ENCODE assay signal across 12 cellular contexts in the genomic region with DNA sequence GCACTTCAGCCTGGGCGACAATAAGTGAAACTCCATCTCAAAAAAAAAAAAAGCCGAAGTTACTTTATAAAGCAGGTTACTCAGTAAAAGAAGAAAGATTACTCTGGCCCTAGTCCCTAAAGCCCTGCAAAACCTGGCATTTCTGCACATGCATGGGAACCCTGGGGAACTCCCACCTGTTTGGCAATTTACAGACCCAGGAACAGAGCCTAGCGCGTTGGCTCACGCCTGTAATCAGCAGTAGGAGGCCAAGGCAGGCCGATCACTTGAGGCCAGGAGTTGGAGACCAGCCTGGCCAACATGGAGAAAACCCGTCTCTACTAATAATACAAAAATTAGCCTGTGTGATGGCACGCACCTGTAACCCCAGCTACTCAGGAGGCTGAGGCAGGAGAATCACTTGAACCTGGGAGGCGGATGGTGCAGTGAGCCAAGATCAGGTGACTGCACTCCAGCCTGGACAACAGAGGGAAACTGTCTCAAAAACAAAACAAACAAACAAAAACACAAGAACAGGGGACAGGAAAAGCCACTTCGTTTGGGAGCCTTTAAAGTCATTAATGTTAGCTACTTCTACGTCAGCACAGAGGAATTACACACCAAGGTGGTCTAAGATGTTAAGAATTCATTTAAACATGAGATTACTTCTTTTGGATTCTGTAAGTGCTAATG. TPM values are rescaled to one million over a fixed set of nuclear protein-coding genes. Genes with fewer than 3 reads are reported as not detected.
DNase-seq lines count a peak whose midpoint lies in the region; ATAC-seq, FAIRE-seq and TF ChIP-seq lines count a peak whose summit lies in the region.
"Had no signal": no experiment of that assay in that cellular context is flagged by ENCODE, and none has a peak within 500 bp of the region (broad histone marks: within the 10 kb centered on the region; RNA-seq: fewer than 3 reads in every experiment).

No MANE protein-coding gene starts in this region.

- no peak overlapping the region for H3K4me3 Mint-ChIP-seq in activated T-helper 1 cell treated with anti-CD3 and anti-CD28 coated beads, Interleukin-12 subunit alpha, Interleukin-12 subunit beta, Interleukin-2, Interleukin-4 antibody, amounts not matched to agents 30 ng/mL and 10 ng/mL and 1 ng/mL, durations not matched to agents 14 hours and 24 hours and 36 hours
- no peak overlapping the region for H3K4me3 Mint-ChIP-seq in activated T-cell treated with anti-CD3 and anti-CD28 coated beads, Interleukin-2, amount 50 U/mL, for 24 hours

- CTCF ChIA-PET in Panc1 (lab: Charles Lee) = interaction anchor here (1.0 to 1.9 kb wide), 3 partner anchors 131 to 165 kb away, joined by 3 to 5 read pairs (median 4); no protein-coding TSS in a partner anchor

- H3K9me3 Mint-ChIP-seq in activated T-helper 1 cell treated with anti-CD3 and anti-CD28 coated beads, Interleukin-12 subunit alpha, Interleukin-12 subunit beta, Interleukin-2, Interleukin-4 antibody, amounts not matched to agents 30 ng/mL and 10 ng/mL and 1 ng/mL, durations not matched to agents 14 hours and 24 hours and 36 hours = no peaks in the 10 kb centered on the region
- H3K9me3 Mint-ChIP-seq in activated T-cell treated with anti-CD3 and anti-CD28 coated beads, Interleukin-2, amount 50 U/mL, for 24 hours = no peaks in the 10 kb centered on the region

- H3K9me3 ChIP-seq in Panc1 (ENCODE audit: control insufficient read depth, insufficient read depth, low read depth, low read length) (no peaks in the 10 kb centered on the region), testis (no peaks in the 10 kb centered on the region), kidney (ENCODE audit: control insufficient read depth in 1 of 2, low read length in 2 of 2) (no peaks in the 10 kb centered on the region)
- H3K9me3 ChIP-seq: upper lobe of left lung had no signal

- H3K4me3 ChIP-seq in Panc1 (ENCODE audit: low read depth in 2 of 2, low read length in 2 of 2) (no peak overlapping the region), testis (no peak overlapping the region), kidney (ENCODE audit: low read length in 2 of 2) (no peak overlapping the region)

- DNase-seq in Panc1 (ENCODE audit: low read depth, low spot score) (no peak), mucosa of gallbladder (ENCODE audit: low spot score) (peak; percentile 12), testis (peak; percentile 15), kidney (no peak)
- no peak for DNase-seq in activated T-helper 1 cell treated with anti-CD3 and anti-CD28 coated beads, Interleukin-12 subunit alpha, Interleukin-12 subunit beta, Interleukin-2, Interleukin-4 antibody, amounts not matched to agents 30 ng/mL and 10 ng/mL and 1 ng/mL, durations not matched to agents 14 hours and 24 hours and 36 hours (ENCODE audit: low spot score)
- DNase-seq in activated T-cell treated with anti-CD3 and anti-CD28 coated beads, Interleukin-2, amount 50 U/mL, for 24 hours = no peak
- DNase-seq: COR-L47; effector memory CD4-positive, alpha-beta T cell had no signal

- peaks cover 1% of the 10 kb centered on the region for H3K27me3 Mint-ChIP-seq in activated T-helper 1 cell treated with anti-CD3 and anti-CD28 coated beads, Interleukin-12 subunit alpha, Interleukin-12 subunit beta, Interleukin-2, Interleukin-4 antibody, amounts not matched to agents 30 ng/mL and 10 ng/mL and 1 ng/mL, durations not matched to agents 14 hours and 24 hours and 36 hours (ENCODE audit: insufficient read depth)
- no peaks in the 10 kb centered on the region for H3K27me3 Mint-ChIP-seq in activated T-cell treated with anti-CD3 and anti-CD28 coated beads, Interleukin-2, amount 50 U/mL, for 24 hours

- in situ Hi-C loops in Panc1 (cut with HindIII; ENCODE audit: low pct_unique_long_range_greater_than_20kb, low sequenced_read_pairs) = no loop called here

- H3K36me3 ChIP-seq in Panc1 (ENCODE audit: control insufficient read depth, insufficient read depth, low read length) = no peaks in the 10 kb centered on the region
- H3K36me3 ChIP-seq in testis (ENCODE audit: low read depth, missing control alignments) = no peaks in the 10 kb centered on the region
- H3K36me3 ChIP-seq in kidney (ENCODE audit: control insufficient read depth in 1 of 2, insufficient read depth in 2 of 2, low read length in 2 of 2) = no peaks in the 10 kb centered on the region
- H3K36me3 ChIP-seq: upper lobe of left lung had no signal

- TF ChIP-seq POLR2A in testis (IDR thresholded peaks at IDR 0.05) = no peak

- no peak overlapping the region for H3K27ac Mint-ChIP-seq in activated T-helper 1 cell treated with anti-CD3 and anti-CD28 coated beads, Interleukin-12 subunit alpha, Interleukin-12 subunit beta, Interleukin-2, Interleukin-4 antibody, amounts not matched to agents 30 ng/mL and 10 ng/mL and 1 ng/mL, durations not matched to agents 14 hours and 24 hours and 36 hours
- no peak overlapping the region for H3K27ac Mint-ChIP-seq in activated T-cell treated with anti-CD3 and anti-CD28 coated beads, Interleukin-2, amount 50 U/mL, for 24 hours

- FAIRE-seq in kidney (lab: Jason Lieb, UNC) = no peak
- FAIRE-seq: GM12891 had no signal

- 84 to 94% methylated on average over 11 of the region's 11 CpGs for WGBS in testis, 2 donors

- H3K4me1 ChIP-seq in Panc1 (ENCODE audit: control insufficient read depth, insufficient read depth, low read length) (peaks cover 15% of the 10 kb centered on the region), testis (peaks cover 3% of the 10 kb centered on the region), kidney (ENCODE audit: control insufficient read depth in 1 of 2, insufficient read depth in 1 of 2, low read depth in 1 of 2, low read length in 2 of 2) (no peaks in the 10 kb centered on the region)

- TF ChIP-seq CTCF in Panc1 (IDR thresholded peaks at IDR 0.05) = no peak
- TF ChIP-seq CTCF in testis (IDR thresholded peaks at IDR 0.05) = no peak
- TF ChIP-seq CTCF in kidney (IDR thresholded peaks at IDR 0.05; ENCODE audit: borderline replicate concordance, extremely low read depth, insufficient read depth) = no peak

- intact Hi-C loops in Panc1 (cut with micrococcal nuclease; ENCODE audit: unreplicated experiment) (no loop called here), testis (cut with DNase I; ENCODE audit: low total_unique reads) (no loop called here), kidney (cut with DNase I) (no loop called here)
- intact Hi-C loops in activated T-helper 1 cell treated with anti-CD3 and anti-CD28 coated beads, Interleukin-12 subunit alpha, Interleukin-12 subunit beta, Interleukin-2, Interleukin-4 antibody, amounts not matched to agents 30 ng/mL and 10 ng/mL and 1 ng/mL, durations not matched to agents 14 hours and 24 hours and 36 hours (cut with micrococcal nuclease) = no loop called here

- no peaks in the 10 kb centered on the region for H3K27me3 ChIP-seq in Panc1 (ENCODE audit: control insufficient read depth, insufficient read depth, low read length)
- H3K27me3 ChIP-seq in testis = no peaks in the 10 kb centered on the region
- H3K27me3 ChIP-seq: upper lobe of left lung had no signal

- ATAC-seq in Panc1 (no peak), esophagus mucosa (peak; percentile 26), HG02759 (IDR thresholded peaks at IDR 0.05; ENCODE audit: unreplicated experiment) (no peak)

- no TSS peak for BruUV-seq in Panc1 (replicated peaks; lab: Mats Ljungman, UMichigan)

- no peaks in the 10 kb centered on the region for H3K36me3 Mint-ChIP-seq in activated T-helper 1 cell treated with anti-CD3 and anti-CD28 coated beads, Interleukin-12 subunit alpha, Interleukin-12 subunit beta, Interleukin-2, Interleukin-4 antibody, amounts not matched to agents 30 ng/mL and 10 ng/mL and 1 ng/mL, durations not matched to agents 14 hours and 24 hours and 36 hours (ENCODE audit: low read depth)
- no peaks in the 10 kb centered on the region for H3K36me3 Mint-ChIP-seq in activated T-cell treated with anti-CD3 and anti-CD28 coated beads, Interleukin-2, amount 50 U/mL, for 24 hours (ENCODE audit: low read depth)

- no peak overlapping the region for H3K9ac ChIP-seq in kidney (ENCODE audit: low read length in 2 of 2)

- POLR2A ChIA-PET in Panc1 (lab: Charles Lee) = interaction anchor here (0.7 kb wide), 2 partner anchors 13 to 164 kb away, joined by 5 to 13 read pairs; no protein-coding TSS in a partner anchor

- H3K4me1 Mint-ChIP-seq in activated T-helper 1 cell treated with anti-CD3 and anti-CD28 coated beads, Interleukin-12 subunit alpha, Interleukin-12 subunit beta, Interleukin-2, Interleukin-4 antibody, amounts not matched to agents 30 ng/mL and 10 ng/mL and 1 ng/mL, durations not matched to agents 14 hours and 24 hours and 36 hours (ENCODE audit: low read depth) = no peaks in the 10 kb centered on the region
- H3K4me1 Mint-ChIP-seq in activated T-cell treated with anti-CD3 and anti-CD28 coated beads, Interleukin-2, amount 50 U/mL, for 24 hours (ENCODE audit: low read depth) = no peaks in the 10 kb centered on the region

- H3K27ac ChIP-seq in Panc1 (ENCODE audit: low read length) (peak overlapping the region; percentile 70), testis (no peak overlapping the region), kidney (ENCODE audit: low read depth in 2 of 2, low read length in 2 of 2) (no peak overlapping the region)

RNA-seq across cellular contexts. Expression of gene SPTSSA, which starts 34.1 kb away (rescaled TPM):
- 15.6 TPM for total RNA-seq in Panc1 (2021; ENCODE audit: unreplicated experiment)
- polyA plus RNA-seq in Panc1 (2012; ENCODE audit: insufficient read length) = 12.7 TPM
- 18.5 TPM for total RNA-seq in esophagus mucosa
- 32.7 TPM for total RNA-seq in mucosa of gallbladder
- 10 to 100 TPM in 1 of 2 donors, 1 to 10 TPM in 1; 9.2 to 10.4 TPM for total RNA-seq in testis
- polyA plus RNA-seq in testis (ENCODE audit: insufficient read depth, low read depth, low replicate concordance) = 14.4 TPM
- total RNA-seq in activated T-helper 1 cell treated with anti-CD3 and anti-CD28 coated beads, Interleukin-12 subunit alpha, Interleukin-12 subunit beta, Interleukin-2, Interleukin-4 antibody, amounts not matched to agents 30 ng/mL and 10 ng/mL and 1 ng/mL, durations not matched to agents 14 hours and 24 hours and 36 hours = 18.9 and 21.2 TPM in 2 replicates
- total RNA-seq in kidney = 17.4 TPM
- 19.2 TPM for polyA plus RNA-seq in kidney (ENCODE audit: insufficient read depth, low read depth, low replicate concordance)

RNA-seq across cellular contexts. Expression of gene EAPP, which starts 43.4 kb away (rescaled TPM):
- total RNA-seq in Panc1 (2021; ENCODE audit: unreplicated experiment) (16.6 TPM), esophagus mucosa (23.0 TPM), mucosa of gallbladder (31.3 TPM), testis (10 to 100 TPM; 33.1 to 38.0 TPM), kidney (43.3 TPM)
- polyA plus RNA-seq in Panc1 (2012; ENCODE audit: insufficient read length) = 14.8 TPM
- polyA plus RNA-seq in testis (ENCODE audit: insufficient read depth, low read depth, low replicate concordance) (46.9 TPM), kidney (ENCODE audit: insufficient read depth, low read depth, low replicate concordance) (46.0 TPM)
- total RNA-seq in activated T-helper 1 cell treated with anti-CD3 and anti-CD28 coated beads, Interleukin-12 subunit alpha, Interleukin-12 subunit beta, Interleukin-2, Interleukin-4 antibody, amounts not matched to agents 30 ng/mL and 10 ng/mL and 1 ng/mL, durations not matched to agents 14 hours and 24 hours and 36 hours = 34.4 and 35.1 TPM in 2 replicates

Comparison
In these comparisons a context has a peak if more than half of its experiments do, and no peak if none do; other contexts are left out.
1. DNase-seq: peak in mucosa of gallbladder (single experiment) and testis (single experiment); none in Panc1 (single experiment), activated T-helper 1 cell treated with anti-CD3 and anti-CD28 coated beads, Interleukin-12 subunit alpha, Interleukin-12 subunit beta, Interleukin-2, Interleukin-4 antibody, amounts not matched to agents 30 ng/mL and 10 ng/mL and 1 ng/mL, durations not matched to agents 14 hours and 24 hours and 36 hours (single experiment), kidney (single experiment) and activated T-cell treated with anti-CD3 and anti-CD28 coated beads, Interleukin-2, amount 50 U/mL, for 24 hours (single experiment).